In the genomic region with DNA sequence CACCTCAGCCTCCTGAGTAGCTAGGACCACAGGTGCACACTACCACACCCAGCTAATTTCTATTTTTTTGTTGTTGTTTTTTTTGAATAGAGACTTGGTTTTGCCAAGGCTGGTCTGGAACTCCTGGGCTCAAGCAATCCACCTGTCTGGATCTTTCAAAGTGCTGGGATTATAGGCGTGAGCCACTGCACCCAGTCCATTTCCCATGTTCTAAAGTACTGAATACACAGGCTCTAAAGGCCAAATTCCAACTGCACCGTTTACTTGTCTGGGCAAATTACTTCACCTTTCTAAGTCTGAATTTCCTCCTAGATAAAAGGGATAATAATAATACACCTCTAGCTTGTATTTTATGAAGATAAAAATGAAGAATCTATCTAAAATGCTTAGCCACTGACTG, we compare ENCODE assay signal across 2 cellular contexts.
TF ChIP-seq lines count a peak whose summit lies in the region.

No MANE protein-coding gene starts in this region.

TF ChIP-seq in GM23338, 12 proteins besides CTCF, POLR2A, EP300 and RAD21 (continues in another document):
- TF ChIP-seq ZNF462 (CRISPR knock-in tag; IDR thresholded peaks at IDR 0.05), result no peak
- TF ChIP-seq EZH2 (IDR thresholded peaks at IDR 0.05; ENCODE audit: low read depth, unreplicated experiment), result no peak
- TF ChIP-seq JUNB (IDR thresholded peaks at IDR 0.05; ENCODE audit: unreplicated experiment), result no peak
- no peak for TF ChIP-seq CREB1 (CRISPR knock-in tag; IDR thresholded peaks at IDR 0.05; ENCODE audit: low read depth)
- TF ChIP-seq, protein P1, sequence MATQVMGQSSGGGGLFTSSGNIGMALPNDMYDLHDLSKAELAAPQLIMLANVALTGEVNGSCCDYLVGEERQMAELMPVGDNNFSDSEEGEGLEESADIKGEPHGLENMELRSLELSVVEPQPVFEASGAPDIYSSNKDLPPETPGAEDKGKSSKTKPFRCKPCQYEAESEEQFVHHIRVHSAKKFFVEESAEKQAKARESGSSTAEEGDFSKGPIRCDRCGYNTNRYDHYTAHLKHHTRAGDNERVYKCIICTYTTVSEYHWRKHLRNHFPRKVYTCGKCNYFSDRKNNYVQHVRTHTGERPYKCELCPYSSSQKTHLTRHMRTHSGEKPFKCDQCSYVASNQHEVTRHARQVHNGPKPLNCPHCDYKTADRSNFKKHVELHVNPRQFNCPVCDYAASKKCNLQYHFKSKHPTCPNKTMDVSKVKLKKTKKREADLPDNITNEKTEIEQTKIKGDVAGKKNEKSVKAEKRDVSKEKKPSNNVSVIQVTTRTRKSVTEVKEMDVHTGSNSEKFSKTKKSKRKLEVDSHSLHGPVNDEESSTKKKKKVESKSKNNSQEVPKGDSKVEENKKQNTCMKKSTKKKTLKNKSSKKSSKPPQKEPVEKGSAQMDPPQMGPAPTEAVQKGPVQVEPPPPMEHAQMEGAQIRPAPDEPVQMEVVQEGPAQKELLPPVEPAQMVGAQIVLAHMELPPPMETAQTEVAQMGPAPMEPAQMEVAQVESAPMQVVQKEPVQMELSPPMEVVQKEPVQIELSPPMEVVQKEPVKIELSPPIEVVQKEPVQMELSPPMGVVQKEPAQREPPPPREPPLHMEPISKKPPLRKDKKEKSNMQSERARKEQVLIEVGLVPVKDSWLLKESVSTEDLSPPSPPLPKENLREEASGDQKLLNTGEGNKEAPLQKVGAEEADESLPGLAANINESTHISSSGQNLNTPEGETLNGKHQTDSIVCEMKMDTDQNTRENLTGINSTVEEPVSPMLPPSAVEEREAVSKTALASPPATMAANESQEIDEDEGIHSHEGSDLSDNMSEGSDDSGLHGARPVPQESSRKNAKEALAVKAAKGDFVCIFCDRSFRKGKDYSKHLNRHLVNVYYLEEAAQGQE (IDR thresholded peaks at IDR 0.05; ENCODE audit: unreplicated experiment), result no peak
- TF ChIP-seq ZNF331 (CRISPR knock-in tag; IDR thresholded peaks at IDR 0.05; ENCODE audit: low read depth), result no peak
- no peak for TF ChIP-seq STAT1 (IDR thresholded peaks at IDR 0.05; ENCODE audit: unreplicated experiment)
- no peak for TF ChIP-seq ZNF114 (CRISPR knock-in tag; IDR thresholded peaks at IDR 0.05)
- TF ChIP-seq EZH2phosphoT487 (IDR thresholded peaks at IDR 0.05; ENCODE audit: unreplicated experiment), result no peak
- no peak for TF ChIP-seq NANOG (IDR thresholded peaks at IDR 0.05; ENCODE audit: borderline replicate concordance)

TF ChIP-seq in HepG2, 621 proteins besides CTCF, POLR2A, EP300 and RAD21:
- TF ChIP-seq RELA (CRISPR knock-in tag; IDR thresholded peaks at IDR 0.05) (no peak), HNF4G (IDR thresholded peaks at IDR 0.05; ENCODE audit: borderline replicate concordance, low read depth, low read length) (0 out of 2 replicates have a peak, but pooled peaks have one; percentile 23), HNF4G (CRISPR knock-in tag; IDR thresholded peaks at IDR 0.05; ENCODE audit: borderline replicate concordance, low read depth) (no peak), HNF4A (CRISPR knock-in tag; IDR thresholded peaks at IDR 0.05) (peak; percentile 65), ARNTL (CRISPR knock-in tag; IDR thresholded peaks at IDR 0.05) (no peak)
- TF ChIP-seq, protein P2, sequence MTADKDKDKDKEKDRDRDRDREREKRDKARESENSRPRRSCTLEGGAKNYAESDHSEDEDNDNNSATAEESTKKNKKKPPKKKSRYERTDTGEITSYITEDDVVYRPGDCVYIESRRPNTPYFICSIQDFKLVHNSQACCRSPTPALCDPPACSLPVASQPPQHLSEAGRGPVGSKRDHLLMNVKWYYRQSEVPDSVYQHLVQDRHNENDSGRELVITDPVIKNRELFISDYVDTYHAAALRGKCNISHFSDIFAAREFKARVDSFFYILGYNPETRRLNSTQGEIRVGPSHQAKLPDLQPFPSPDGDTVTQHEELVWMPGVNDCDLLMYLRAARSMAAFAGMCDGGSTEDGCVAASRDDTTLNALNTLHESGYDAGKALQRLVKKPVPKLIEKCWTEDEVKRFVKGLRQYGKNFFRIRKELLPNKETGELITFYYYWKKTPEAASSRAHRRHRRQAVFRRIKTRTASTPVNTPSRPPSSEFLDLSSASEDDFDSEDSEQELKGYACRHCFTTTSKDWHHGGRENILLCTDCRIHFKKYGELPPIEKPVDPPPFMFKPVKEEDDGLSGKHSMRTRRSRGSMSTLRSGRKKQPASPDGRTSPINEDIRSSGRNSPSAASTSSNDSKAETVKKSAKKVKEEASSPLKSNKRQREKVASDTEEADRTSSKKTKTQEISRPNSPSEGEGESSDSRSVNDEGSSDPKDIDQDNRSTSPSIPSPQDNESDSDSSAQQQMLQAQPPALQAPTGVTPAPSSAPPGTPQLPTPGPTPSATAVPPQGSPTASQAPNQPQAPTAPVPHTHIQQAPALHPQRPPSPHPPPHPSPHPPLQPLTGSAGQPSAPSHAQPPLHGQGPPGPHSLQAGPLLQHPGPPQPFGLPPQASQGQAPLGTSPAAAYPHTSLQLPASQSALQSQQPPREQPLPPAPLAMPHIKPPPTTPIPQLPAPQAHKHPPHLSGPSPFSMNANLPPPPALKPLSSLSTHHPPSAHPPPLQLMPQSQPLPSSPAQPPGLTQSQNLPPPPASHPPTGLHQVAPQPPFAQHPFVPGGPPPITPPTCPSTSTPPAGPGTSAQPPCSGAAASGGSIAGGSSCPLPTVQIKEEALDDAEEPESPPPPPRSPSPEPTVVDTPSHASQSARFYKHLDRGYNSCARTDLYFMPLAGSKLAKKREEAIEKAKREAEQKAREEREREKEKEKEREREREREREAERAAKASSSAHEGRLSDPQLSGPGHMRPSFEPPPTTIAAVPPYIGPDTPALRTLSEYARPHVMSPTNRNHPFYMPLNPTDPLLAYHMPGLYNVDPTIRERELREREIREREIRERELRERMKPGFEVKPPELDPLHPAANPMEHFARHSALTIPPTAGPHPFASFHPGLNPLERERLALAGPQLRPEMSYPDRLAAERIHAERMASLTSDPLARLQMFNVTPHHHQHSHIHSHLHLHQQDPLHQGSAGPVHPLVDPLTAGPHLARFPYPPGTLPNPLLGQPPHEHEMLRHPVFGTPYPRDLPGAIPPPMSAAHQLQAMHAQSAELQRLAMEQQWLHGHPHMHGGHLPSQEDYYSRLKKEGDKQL (CRISPR knock-in tag; IDR thresholded peaks at IDR 0.05; ENCODE audit: low read depth), result no peak
- TF ChIP-seq, protein P3, sequence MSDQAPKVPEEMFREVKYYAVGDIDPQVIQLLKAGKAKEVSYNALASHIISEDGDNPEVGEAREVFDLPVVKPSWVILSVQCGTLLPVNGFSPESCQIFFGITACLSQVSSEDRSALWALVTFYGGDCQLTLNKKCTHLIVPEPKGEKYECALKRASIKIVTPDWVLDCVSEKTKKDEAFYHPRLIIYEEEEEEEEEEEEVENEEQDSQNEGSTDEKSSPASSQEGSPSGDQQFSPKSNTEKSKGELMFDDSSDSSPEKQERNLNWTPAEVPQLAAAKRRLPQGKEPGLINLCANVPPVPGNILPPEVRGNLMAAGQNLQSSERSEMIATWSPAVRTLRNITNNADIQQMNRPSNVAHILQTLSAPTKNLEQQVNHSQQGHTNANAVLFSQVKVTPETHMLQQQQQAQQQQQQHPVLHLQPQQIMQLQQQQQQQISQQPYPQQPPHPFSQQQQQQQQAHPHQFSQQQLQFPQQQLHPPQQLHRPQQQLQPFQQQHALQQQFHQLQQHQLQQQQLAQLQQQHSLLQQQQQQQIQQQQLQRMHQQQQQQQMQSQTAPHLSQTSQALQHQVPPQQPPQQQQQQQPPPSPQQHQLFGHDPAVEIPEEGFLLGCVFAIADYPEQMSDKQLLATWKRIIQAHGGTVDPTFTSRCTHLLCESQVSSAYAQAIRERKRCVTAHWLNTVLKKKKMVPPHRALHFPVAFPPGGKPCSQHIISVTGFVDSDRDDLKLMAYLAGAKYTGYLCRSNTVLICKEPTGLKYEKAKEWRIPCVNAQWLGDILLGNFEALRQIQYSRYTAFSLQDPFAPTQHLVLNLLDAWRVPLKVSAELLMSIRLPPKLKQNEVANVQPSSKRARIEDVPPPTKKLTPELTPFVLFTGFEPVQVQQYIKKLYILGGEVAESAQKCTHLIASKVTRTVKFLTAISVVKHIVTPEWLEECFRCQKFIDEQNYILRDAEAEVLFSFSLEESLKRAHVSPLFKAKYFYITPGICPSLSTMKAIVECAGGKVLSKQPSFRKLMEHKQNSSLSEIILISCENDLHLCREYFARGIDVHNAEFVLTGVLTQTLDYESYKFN (CRISPR knock-in tag; conservative IDR thresholded peaks at IDR 0.05), result peak; percentile 36; the same call in 1 of the 2 replicates
- TF ChIP-seq, protein P4, sequence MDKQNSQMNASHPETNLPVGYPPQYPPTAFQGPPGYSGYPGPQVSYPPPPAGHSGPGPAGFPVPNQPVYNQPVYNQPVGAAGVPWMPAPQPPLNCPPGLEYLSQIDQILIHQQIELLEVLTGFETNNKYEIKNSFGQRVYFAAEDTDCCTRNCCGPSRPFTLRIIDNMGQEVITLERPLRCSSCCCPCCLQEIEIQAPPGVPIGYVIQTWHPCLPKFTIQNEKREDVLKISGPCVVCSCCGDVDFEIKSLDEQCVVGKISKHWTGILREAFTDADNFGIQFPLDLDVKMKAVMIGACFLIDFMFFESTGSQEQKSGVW (CRISPR knock-in tag; IDR thresholded peaks at IDR 0.05; ENCODE audit: borderline replicate concordance), result no peak
